In the genomic region with DNA sequence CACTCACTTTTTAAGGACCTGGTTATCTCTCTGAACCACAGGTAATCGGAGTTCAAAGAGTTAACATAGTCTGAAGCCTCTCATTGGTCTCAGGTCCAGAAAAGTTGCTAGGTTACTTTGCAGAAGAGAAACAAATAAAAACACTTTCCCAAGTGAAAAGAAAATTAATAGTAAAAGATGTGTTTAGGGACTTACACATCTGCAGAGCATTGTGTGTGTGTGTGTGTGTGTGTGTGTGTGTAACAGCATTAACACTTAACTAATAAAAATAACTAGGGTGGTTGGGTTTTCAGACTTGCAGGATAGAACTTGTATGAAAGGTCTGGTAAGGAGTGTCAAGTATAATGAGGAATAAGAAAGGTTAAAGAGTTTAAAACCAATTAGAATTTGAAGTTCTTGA, we compare ENCODE assay signal across 1 cellular context.
TF ChIP-seq lines count a peak whose summit lies in the region.

No MANE protein-coding gene starts in this region.

TF ChIP-seq in IMR-90, 13 proteins besides CTCF, POLR2A, EP300 and RAD21 (continued from another document):
- TF ChIP-seq, protein P1, sequence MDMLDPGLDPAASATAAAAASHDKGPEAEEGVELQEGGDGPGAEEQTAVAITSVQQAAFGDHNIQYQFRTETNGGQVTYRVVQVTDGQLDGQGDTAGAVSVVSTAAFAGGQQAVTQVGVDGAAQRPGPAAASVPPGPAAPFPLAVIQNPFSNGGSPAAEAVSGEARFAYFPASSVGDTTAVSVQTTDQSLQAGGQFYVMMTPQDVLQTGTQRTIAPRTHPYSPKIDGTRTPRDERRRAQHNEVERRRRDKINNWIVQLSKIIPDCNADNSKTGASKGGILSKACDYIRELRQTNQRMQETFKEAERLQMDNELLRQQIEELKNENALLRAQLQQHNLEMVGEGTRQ (IDR thresholded peaks at IDR 0.05; ENCODE audit: low read depth, low read length) = no peak
- no peak for TF ChIP-seq MAFK (IDR thresholded peaks at IDR 0.05; ENCODE audit: low read depth, low read length)
- TF ChIP-seq MXI1 (IDR thresholded peaks at IDR 0.05; ENCODE audit: borderline replicate concordance, low read depth, low read length) = no peak
- no peak for TF ChIP-seq BHLHE40 (IDR thresholded peaks at IDR 0.05; ENCODE audit: low read depth, low read length)
- TF ChIP-seq, protein P2, sequence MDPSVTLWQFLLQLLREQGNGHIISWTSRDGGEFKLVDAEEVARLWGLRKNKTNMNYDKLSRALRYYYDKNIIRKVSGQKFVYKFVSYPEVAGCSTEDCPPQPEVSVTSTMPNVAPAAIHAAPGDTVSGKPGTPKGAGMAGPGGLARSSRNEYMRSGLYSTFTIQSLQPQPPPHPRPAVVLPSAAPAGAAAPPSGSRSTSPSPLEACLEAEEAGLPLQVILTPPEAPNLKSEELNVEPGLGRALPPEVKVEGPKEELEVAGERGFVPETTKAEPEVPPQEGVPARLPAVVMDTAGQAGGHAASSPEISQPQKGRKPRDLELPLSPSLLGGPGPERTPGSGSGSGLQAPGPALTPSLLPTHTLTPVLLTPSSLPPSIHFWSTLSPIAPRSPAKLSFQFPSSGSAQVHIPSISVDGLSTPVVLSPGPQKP (IDR thresholded peaks at IDR 0.05; ENCODE audit: borderline replicate concordance, low read depth, low read length) = no peak
- no peak for TF ChIP-seq CHD1 (IDR thresholded peaks at IDR 0.05; ENCODE audit: low read depth, low read length)
- TF ChIP-seq SMC3 (IDR thresholded peaks at IDR 0.05; ENCODE audit: low read depth, low read length) = no peak
- TF ChIP-seq CEBPB (IDR thresholded peaks at IDR 0.05; ENCODE audit: low read depth, low read length) = no peak
- no peak for TF ChIP-seq RFX5 (IDR thresholded peaks at IDR 0.05; ENCODE audit: low read depth, low read length)
- TF ChIP-seq NFE2L2 (IDR thresholded peaks at IDR 0.05; ENCODE audit: low read depth, low read length) = no peak
- no peak for TF ChIP-seq RCOR1 (IDR thresholded peaks at IDR 0.05; ENCODE audit: insufficient replicate concordance, low read length)
